In the genomic region with DNA sequence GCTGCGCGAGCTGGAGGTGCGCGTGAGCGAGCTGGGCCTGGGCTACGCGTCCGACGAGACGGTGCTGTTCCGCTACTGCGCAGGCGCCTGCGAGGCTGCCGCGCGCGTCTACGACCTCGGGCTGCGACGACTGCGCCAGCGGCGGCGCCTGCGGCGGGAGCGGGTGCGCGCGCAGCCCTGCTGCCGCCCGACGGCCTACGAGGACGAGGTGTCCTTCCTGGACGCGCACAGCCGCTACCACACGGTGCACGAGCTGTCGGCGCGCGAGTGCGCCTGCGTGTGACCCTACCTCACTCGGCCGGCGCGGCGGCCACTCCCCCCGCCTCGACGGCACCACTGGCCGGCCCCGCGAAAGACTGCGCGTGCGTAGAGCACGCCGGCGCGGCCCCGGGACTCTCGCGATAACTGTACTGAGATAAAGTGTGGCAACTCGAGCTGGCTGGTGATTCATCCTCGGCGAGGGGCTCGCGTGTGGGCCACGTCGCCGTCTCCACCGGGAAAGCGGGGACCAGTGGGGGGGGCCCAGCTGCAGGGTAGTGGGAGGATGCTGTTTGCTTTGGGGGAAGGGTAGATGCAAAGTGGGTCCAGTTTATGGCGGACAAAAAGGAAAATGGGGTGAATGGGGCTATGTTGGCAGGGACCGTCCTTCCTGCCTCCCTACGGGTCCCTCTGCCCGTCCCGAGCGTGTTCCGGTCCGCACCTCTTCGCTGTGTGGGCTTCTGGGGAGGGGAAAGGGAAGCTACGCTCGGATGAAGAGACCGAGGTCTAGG, we compare ENCODE assay signal across 1 cellular context.
A peak's percentile ranks its signal among the peaks of the same experiment; 100 is the strongest.
TF ChIP-seq lines count a peak whose summit lies in the region.

No MANE protein-coding gene starts in this region.

TF ChIP-seq in HepG2, 621 proteins besides CTCF, POLR2A, EP300 and RAD21 (continued from another document and continues in another):
- TF ChIP-seq, protein P1, sequence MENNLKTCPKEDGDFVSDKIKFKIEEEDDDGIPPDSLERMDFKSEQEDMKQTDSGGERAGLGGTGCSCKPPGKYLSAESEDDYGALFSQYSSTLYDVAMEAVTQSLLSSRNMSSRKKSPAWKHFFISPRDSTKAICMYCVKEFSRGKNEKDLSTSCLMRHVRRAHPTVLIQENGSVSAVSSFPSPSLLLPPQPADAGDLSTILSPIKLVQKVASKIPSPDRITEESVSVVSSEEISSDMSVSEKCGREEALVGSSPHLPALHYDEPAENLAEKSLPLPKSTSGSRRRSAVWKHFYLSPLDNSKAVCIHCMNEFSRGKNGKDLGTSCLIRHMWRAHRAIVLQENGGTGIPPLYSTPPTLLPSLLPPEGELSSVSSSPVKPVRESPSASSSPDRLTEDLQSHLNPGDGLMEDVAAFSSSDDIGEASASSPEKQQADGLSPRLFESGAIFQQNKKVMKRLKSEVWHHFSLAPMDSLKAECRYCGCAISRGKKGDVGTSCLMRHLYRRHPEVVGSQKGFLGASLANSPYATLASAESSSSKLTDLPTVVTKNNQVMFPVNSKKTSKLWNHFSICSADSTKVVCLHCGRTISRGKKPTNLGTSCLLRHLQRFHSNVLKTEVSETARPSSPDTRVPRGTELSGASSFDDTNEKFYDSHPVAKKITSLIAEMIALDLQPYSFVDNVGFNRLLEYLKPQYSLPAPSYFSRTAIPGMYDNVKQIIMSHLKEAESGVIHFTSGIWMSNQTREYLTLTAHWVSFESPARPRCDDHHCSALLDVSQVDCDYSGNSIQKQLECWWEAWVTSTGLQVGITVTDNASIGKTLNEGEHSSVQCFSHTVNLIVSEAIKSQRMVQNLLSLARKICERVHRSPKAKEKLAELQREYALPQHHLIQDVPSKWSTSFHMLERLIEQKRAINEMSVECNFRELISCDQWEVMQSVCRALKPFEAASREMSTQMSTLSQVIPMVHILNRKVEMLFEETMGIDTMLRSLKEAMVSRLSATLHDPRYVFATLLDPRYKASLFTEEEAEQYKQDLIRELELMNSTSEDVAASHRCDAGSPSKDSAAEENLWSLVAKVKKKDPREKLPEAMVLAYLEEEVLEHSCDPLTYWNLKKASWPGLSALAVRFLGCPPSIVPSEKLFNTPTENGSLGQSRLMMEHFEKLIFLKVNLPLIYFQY (CRISPR knock-in tag; IDR thresholded peaks at IDR 0.05; ENCODE audit: borderline replicate concordance): peak; percentile 57; the same call in 1 of the 2 replicates
- TF ChIP-seq GLI4 (CRISPR knock-in tag; IDR thresholded peaks at IDR 0.05; ENCODE audit: borderline replicate concordance) (peak; percentile 80; the same call in 1 of the 2 replicates), CBX5 (CRISPR knock-in tag; IDR thresholded peaks at IDR 0.05; ENCODE audit: borderline replicate concordance) (peak; percentile 62; the same call in 1 of the 2 replicates), MLLT10 (CRISPR knock-in tag; IDR thresholded peaks at IDR 0.05) (no peak), CENPX (CRISPR knock-in tag; IDR thresholded peaks at IDR 0.05) (no peak), MEF2D (CRISPR knock-in tag; IDR thresholded peaks at IDR 0.05) (peak; percentile 91), ZNF430 (CRISPR knock-in tag; IDR thresholded peaks at IDR 0.05) (no peak; the same call in 1 of the 2 replicates), FOXC1 (CRISPR knock-in tag; IDR thresholded peaks at IDR 0.05; ENCODE audit: borderline replicate concordance) (peak; percentile 69; the same call in 1 of the 2 replicates), MTF2 (CRISPR knock-in tag; IDR thresholded peaks at IDR 0.05; ENCODE audit: borderline replicate concordance) (no peak), ZNF816 (CRISPR knock-in tag; IDR thresholded peaks at IDR 0.05; ENCODE audit: borderline replicate concordance) (0 out of 2 replicates have a peak, but pooled peaks have one; percentile 90), ZNF558 (CRISPR knock-in tag; IDR thresholded peaks at IDR 0.05; ENCODE audit: borderline replicate concordance) (no peak; the same call in 1 of the 2 replicates), GATAD1 (CRISPR knock-in tag; IDR thresholded peaks at IDR 0.05) (peak; percentile 71), KDM6A (CRISPR knock-in tag; IDR thresholded peaks at IDR 0.05; ENCODE audit: low read depth) (0 out of 2 replicates have a peak, but pooled peaks have one; percentile 36), ZNF564 (CRISPR knock-in tag; IDR thresholded peaks at IDR 0.05) (peak; percentile 70; the same call in 1 of the 2 replicates), POLR2G (IDR thresholded peaks at IDR 0.05; ENCODE audit: low read depth, low read length) (peak; percentile 99), U2AF2 (IDR thresholded peaks at IDR 0.05; ENCODE audit: low read depth, low read length) (no peak), HNRNPL (IDR thresholded peaks at IDR 0.05; ENCODE audit: low read depth, low read length) (peak; percentile 72; the same call in 1 of the 2 replicates), TCF7 (IDR thresholded peaks at IDR 0.05; ENCODE audit: low read depth) (no peak), KDM4B (CRISPR knock-in tag; IDR thresholded peaks at IDR 0.05) (no peak), ZC3H4 (CRISPR knock-in tag; IDR thresholded peaks at IDR 0.05; ENCODE audit: borderline replicate concordance) (no peak), ZNF282 (IDR thresholded peaks at IDR 0.05; ENCODE audit: partially characterized antibody) (no peak)
- TF ChIP-seq, protein P2, sequence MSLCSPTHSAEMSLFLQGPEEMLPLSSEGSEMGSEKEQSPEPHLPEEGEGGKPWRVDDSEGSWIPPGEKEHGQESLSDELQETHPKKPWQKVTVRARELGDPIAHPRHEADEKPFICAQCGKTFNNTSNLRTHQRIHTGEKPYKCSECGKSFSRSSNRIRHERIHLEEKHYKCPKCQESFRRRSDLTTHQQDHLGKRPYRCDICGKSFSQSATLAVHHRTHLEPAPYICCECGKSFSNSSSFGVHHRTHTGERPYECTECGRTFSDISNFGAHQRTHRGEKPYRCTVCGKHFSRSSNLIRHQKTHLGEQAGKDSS (CRISPR knock-in tag; IDR thresholded peaks at IDR 0.05; ENCODE audit: borderline replicate concordance, low read depth): peak; percentile 85; the same call in 1 of the 2 replicates
- TF ChIP-seq, protein P3, sequence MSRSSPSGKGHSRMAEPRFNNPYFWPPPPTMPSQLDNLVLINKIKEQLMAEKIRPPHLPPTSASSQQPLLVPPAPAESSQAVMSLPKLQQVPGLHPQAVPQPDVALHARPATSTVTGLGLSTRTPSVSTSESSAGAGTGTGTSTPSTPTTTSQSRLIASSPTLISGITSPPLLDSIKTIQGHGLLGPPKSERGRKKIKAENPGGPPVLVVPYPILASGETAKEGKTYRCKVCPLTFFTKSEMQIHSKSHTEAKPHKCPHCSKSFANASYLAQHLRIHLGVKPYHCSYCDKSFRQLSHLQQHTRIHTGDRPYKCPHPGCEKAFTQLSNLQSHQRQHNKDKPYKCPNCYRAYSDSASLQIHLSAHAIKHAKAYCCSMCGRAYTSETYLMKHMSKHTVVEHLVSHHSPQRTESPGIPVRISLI (CRISPR knock-in tag; IDR thresholded peaks at IDR 0.05; ENCODE audit: borderline replicate concordance): peak; percentile 16; the same call in 1 of the 2 replicates
- TF ChIP-seq, protein P4, sequence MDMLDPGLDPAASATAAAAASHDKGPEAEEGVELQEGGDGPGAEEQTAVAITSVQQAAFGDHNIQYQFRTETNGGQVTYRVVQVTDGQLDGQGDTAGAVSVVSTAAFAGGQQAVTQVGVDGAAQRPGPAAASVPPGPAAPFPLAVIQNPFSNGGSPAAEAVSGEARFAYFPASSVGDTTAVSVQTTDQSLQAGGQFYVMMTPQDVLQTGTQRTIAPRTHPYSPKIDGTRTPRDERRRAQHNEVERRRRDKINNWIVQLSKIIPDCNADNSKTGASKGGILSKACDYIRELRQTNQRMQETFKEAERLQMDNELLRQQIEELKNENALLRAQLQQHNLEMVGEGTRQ (IDR thresholded peaks at IDR 0.05; ENCODE audit: low read depth, low read length): no peak
- TF ChIP-seq, protein P4 (CRISPR knock-in tag; IDR thresholded peaks at IDR 0.05; ENCODE audit: borderline replicate concordance): peak; percentile 39; the same call in 1 of the 2 replicates
- TF ChIP-seq, protein P5, sequence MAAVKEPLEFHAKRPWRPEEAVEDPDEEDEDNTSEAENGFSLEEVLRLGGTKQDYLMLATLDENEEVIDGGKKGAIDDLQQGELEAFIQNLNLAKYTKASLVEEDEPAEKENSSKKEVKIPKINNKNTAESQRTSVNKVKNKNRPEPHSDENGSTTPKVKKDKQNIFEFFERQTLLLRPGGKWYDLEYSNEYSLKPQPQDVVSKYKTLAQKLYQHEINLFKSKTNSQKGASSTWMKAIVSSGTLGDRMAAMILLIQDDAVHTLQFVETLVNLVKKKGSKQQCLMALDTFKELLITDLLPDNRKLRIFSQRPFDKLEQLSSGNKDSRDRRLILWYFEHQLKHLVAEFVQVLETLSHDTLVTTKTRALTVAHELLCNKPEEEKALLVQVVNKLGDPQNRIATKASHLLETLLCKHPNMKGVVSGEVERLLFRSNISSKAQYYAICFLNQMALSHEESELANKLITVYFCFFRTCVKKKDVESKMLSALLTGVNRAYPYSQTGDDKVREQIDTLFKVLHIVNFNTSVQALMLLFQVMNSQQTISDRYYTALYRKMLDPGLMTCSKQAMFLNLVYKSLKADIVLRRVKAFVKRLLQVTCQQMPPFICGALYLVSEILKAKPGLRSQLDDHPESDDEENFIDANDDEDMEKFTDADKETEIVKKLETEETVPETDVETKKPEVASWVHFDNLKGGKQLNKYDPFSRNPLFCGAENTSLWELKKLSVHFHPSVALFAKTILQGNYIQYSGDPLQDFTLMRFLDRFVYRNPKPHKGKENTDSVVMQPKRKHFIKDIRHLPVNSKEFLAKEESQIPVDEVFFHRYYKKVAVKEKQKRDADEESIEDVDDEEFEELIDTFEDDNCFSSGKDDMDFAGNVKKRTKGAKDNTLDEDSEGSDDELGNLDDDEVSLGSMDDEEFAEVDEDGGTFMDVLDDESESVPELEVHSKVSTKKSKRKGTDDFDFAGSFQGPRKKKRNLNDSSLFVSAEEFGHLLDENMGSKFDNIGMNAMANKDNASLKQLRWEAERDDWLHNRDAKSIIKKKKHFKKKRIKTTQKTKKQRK (IDR thresholded peaks at IDR 0.05; ENCODE audit: low read length): no peak
- TF ChIP-seq, protein P6, sequence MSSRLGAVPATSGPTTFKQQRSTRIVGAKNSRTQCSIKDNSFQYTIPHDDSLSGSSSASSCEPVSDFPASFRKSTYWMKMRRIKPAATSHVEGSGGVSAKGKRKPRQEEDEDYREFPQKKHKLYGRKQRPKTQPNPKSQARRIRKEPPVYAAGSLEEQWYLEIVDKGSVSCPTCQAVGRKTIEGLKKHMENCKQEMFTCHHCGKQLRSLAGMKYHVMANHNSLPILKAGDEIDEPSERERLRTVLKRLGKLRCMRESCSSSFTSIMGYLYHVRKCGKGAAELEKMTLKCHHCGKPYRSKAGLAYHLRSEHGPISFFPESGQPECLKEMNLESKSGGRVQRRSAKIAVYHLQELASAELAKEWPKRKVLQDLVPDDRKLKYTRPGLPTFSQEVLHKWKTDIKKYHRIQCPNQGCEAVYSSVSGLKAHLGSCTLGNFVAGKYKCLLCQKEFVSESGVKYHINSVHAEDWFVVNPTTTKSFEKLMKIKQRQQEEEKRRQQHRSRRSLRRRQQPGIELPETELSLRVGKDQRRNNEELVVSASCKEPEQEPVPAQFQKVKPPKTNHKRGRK (CRISPR knock-in tag; IDR thresholded peaks at IDR 0.05): no peak
- TF ChIP-seq, protein P7, sequence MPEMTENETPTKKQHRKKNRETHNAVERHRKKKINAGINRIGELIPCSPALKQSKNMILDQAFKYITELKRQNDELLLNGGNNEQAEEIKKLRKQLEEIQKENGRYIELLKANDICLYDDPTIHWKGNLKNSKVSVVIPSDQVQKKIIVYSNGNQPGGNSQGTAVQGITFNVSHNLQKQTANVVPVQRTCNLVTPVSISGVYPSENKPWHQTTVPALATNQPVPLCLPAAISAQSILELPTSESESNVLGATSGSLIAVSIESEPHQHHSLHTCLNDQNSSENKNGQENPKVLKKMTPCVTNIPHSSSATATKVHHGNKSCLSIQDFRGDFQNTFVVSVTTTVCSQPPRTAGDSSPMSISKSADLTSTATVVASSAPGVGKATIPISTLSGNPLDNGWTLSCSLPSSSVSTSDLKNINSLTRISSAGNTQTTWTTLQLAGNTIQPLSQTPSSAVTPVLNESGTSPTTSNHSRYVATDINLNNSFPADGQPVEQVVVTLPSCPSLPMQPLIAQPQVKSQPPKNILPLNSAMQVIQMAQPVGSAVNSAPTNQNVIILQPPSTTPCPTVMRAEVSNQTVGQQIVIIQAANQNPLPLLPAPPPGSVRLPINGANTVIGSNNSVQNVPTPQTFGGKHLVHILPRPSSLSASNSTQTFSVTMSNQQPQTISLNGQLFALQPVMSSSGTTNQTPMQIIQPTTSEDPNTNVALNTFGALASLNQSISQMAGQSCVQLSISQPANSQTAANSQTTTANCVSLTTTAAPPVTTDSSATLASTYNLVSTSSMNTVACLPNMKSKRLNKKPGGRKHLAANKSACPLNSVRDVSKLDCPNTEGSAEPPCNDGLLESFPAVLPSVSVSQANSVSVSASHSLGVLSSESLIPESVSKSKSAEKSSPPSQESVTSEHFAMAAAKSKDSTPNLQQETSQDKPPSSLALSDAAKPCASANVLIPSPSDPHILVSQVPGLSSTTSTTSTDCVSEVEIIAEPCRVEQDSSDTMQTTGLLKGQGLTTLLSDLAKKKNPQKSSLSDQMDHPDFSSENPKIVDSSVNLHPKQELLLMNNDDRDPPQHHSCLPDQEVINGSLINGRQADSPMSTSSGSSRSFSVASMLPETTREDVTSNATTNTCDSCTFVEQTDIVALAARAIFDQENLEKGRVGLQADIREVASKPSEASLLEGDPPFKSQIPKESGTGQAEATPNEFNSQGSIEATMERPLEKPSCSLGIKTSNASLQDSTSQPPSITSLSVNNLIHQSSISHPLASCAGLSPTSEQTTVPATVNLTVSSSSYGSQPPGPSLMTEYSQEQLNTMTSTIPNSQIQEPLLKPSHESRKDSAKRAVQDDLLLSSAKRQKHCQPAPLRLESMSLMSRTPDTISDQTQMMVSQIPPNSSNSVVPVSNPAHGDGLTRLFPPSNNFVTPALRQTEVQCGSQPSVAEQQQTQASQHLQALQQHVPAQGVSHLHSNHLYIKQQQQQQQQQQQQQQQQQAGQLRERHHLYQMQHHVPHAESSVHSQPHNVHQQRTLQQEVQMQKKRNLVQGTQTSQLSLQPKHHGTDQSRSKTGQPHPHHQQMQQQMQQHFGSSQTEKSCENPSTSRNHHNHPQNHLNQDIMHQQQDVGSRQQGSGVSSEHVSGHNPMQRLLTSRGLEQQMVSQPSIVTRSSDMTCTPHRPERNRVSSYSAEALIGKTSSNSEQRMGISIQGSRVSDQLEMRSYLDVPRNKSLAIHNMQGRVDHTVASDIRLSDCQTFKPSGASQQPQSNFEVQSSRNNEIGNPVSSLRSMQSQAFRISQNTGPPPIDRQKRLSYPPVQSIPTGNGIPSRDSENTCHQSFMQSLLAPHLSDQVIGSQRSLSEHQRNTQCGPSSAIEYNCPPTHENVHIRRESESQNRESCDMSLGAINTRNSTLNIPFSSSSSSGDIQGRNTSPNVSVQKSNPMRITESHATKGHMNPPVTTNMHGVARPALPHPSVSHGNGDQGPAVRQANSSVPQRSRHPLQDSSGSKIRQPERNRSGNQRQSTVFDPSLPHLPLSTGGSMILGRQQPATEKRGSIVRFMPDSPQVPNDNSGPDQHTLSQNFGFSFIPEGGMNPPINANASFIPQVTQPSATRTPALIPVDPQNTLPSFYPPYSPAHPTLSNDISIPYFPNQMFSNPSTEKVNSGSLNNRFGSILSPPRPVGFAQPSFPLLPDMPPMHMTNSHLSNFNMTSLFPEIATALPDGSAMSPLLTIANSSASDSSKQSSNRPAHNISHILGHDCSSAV (CRISPR knock-in tag; IDR thresholded peaks at IDR 0.05; ENCODE audit: borderline replicate concordance): no peak; the same call in 1 of the 2 replicates
